ENCODE assay signal across 31 cellular contexts in the genomic region with DNA sequence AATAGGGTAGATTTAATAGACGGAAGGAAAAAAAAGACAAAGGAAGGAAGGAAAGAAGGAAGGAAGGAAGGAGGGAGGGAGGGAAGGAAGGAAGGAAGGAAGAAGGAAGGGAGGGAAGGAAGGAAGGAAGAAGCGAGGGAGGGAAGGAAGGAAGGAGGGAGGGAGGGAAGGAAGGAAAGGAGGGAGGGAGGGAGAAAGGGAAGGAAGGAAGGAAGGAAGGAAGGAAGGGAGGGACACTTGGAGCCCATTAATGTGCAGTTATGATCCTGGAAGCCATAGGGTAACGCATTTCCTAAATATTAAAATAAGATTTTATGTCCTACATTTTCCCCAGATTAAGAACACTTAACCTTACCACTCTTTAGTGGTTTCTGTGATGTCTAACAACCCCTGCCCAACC.
DNase-seq lines count a peak whose midpoint lies in the region; ATAC-seq, FAIRE-seq and TF ChIP-seq lines count a peak whose summit lies in the region.
"Had no signal": no experiment of that assay in that cellular context is flagged by ENCODE, and none has a peak within 500 bp of the region (broad histone marks: within the 10 kb centered on the region; RNA-seq: fewer than 3 reads in every experiment).

No MANE protein-coding gene starts in this region.

- H2AFZ ChIP-seq in HepG2 (ENCODE audit: low read length) = no peak overlapping the region
- no peak overlapping the region for H2AFZ ChIP-seq in K562 (ENCODE audit: low read depth, low read length)

- H3K4me1 ChIP-seq in HepG2 (ENCODE audit: insufficient read depth, low read length) (no peaks in the 10 kb centered on the region), right lobe of liver (no peaks in the 10 kb centered on the region), K562 (replicated peaks in 1 of 2; ENCODE audit: control insufficient read depth in 2 of 2, insufficient read depth in 2 of 2, low read length in 2 of 2) (no peaks in the 10 kb centered on the region), lower lobe of right lung (no peaks in the 10 kb centered on the region)
- H3K4me1 ChIP-seq: A549; BE2C; BLaER1; BLaER1 treated with 17β-estradiol and CSF1 and Interleukin-3, amounts not matched to agents 10 nM and 100 nM had no signal

- in situ Hi-C loops in HepG2 (cut with HindIII; ENCODE audit: extremely low pct_ligation_motif_present, low pct_unique_long_range_greater_than_20kb) = no loop called here
- in situ Hi-C loops in K562 (cut with MboI) = no loop called here

- no peaks in the 10 kb centered on the region for H3K79me2 ChIP-seq in HepG2 (ENCODE audit: insufficient read depth, low read length)
- H3K79me2 ChIP-seq in K562 (ENCODE audit: control insufficient read depth, insufficient read depth, low read length) = no peaks in the 10 kb centered on the region

- DNase-seq in HepG2 (ENCODE audit: low spot score) = no peak
- no peak for DNase-seq in right lobe of liver
- no peak for DNase-seq in K562 (ENCODE audit: extremely low read depth in 1 of 4, low spot score in 3 of 4)
- no peak for DNase-seq in lower lobe of right lung
- DNase-seq: 8988T; ACHN; AML-193; BE2C; C1 segment of cervical spinal cord; Caco-2; Calu3; CD4-positive, alpha-beta memory T cell; CD4-positive, alpha-beta T cell; CD4-positive, CD25-positive, alpha-beta regulatory T cell; CD8-positive, alpha-beta memory T cell; CD8-positive, alpha-beta T cell; COR-L47; DMS 273 treated with DMSO at 0.1 percent for 48 hours; DMS153; DMS53; DMS79; DMS79 treated with DMSO at 0.1 percent for 48 hours; DND-41; EL had no signal

- BruUV-seq in HepG2 (replicated peaks; lab: Mats Ljungman, UMichigan) = no TSS peak
- BruUV-seq in K562 (replicated peaks; lab: Mats Ljungman, UMichigan) = no TSS peak

- FAIRE-seq in HepG2 (lab: Jason Lieb, UNC) = no peak
- no peak for FAIRE-seq in K562 (lab: Jason Lieb, UNC)
- FAIRE-seq: A204.1, A549, D721Med had no signal

- no peaks in the 10 kb centered on the region for H3K9me1 ChIP-seq in K562 (ENCODE audit: control insufficient read depth, insufficient read depth, low read length)

- H3K9ac ChIP-seq in HepG2 (ENCODE audit: insufficient read depth, low read depth, low read length) (no peak overlapping the region), K562 (ENCODE audit: insufficient read depth in 1 of 2, low read depth in 2 of 2, low read length in 2 of 2) (no peak overlapping the region)
- H3K9ac ChIP-seq: BLaER1; BLaER1 treated with 17β-estradiol and CSF1 and Interleukin-3, amounts not matched to agents 10 nM and 100 nM had no signal

- no peak for TF ChIP-seq RAD21 in HepG2 (CRISPR knock-in tag; IDR thresholded peaks at IDR 0.05)
- no peak for TF ChIP-seq RAD21 in K562 (CRISPR knock-in tag; conservative IDR thresholded peaks at IDR 0.05 in 1 of 2, IDR thresholded peaks at IDR 0.05 in 1 of 2)

- H3K27ac ChIP-seq in HepG2 (ENCODE audit: extremely low read length, insufficient read depth, low read length) (no peak overlapping the region), right lobe of liver (no peak overlapping the region), K562 (ENCODE audit: extremely low read depth, low read depth, low read length) (no peak overlapping the region), lower lobe of right lung (no peak overlapping the region)
- H3K27ac ChIP-seq: 22Rv1; A549; BLaER1; BLaER1 treated with 17β-estradiol and CSF1 and Interleukin-3, amounts not matched to agents 10 nM and 100 nM; C4-2B had no signal

- H4K20me1 ChIP-seq in HepG2 (ENCODE audit: insufficient read depth, low read length) (no peaks in the 10 kb centered on the region), K562 (replicated peaks; ENCODE audit: control insufficient read depth, insufficient read depth, low read length) (no peaks in the 10 kb centered on the region)
- H4K20me1 ChIP-seq: BLaER1; BLaER1 treated with 17β-estradiol and CSF1 and Interleukin-3, amounts not matched to agents 10 nM and 100 nM had no signal

- intact Hi-C loops in HepG2 (cut with micrococcal nuclease; ENCODE audit: unreplicated experiment) = no loop called here
- intact Hi-C loops in right lobe of liver (cut with DNase I) = no loop called here
- intact Hi-C loops in K562 (cut with micrococcal nuclease) = loop anchor here (10.0 kb wide), 1 partner anchor 126 kb away; no protein-coding TSS in a partner anchor
- intact Hi-C loops in lower lobe of right lung (cut with DNase I) = no loop called here

- H3K36me3 ChIP-seq in HepG2 (replicated peaks in 1 of 2; ENCODE audit: control insufficient read depth in 1 of 2, insufficient read depth in 2 of 2, low read length in 2 of 2) = no peaks in the 10 kb centered on the region
- no peaks in the 10 kb centered on the region for H3K36me3 ChIP-seq in right lobe of liver
- H3K36me3 ChIP-seq in K562 (ENCODE audit: control insufficient read depth, insufficient read depth, low read length) = no peaks in the 10 kb centered on the region
- no peaks in the 10 kb centered on the region for H3K36me3 ChIP-seq in lower lobe of right lung
- H3K36me3 ChIP-seq: BE2C; BLaER1; BLaER1 treated with 17β-estradiol and CSF1 and Interleukin-3, amounts not matched to agents 10 nM and 100 nM had no signal

- TF ChIP-seq CTCF in HepG2 (CRISPR knock-in tag; IDR thresholded peaks at IDR 0.05) (no peak), right lobe of liver (IDR thresholded peaks at IDR 0.05) (no peak), K562 (IDR thresholded peaks at IDR 0.05 in 2 of 3, conservative IDR thresholded peaks at IDR 0.05 in 1 of 3; ENCODE audit: insufficient read depth in 2 of 3, low read depth in 1 of 3, low read length in 3 of 3) (no peak), lower lobe of right lung (IDR thresholded peaks at IDR 0.05) (no peak)

- TF ChIP-seq EP300 in HepG2 (IDR thresholded peaks at IDR 0.05; ENCODE audit: low read depth in 2 of 2, low read length in 2 of 2) = no peak
- TF ChIP-seq EP300 in HepG2 (CRISPR knock-in tag; IDR thresholded peaks at IDR 0.05; ENCODE audit: borderline replicate concordance) = no peak
- TF ChIP-seq EP300 in K562 (IDR thresholded peaks at IDR 0.05; ENCODE audit: low read length) = no peak

- H3K9me3 ChIP-seq in HepG2 (ENCODE audit: low read length) (no peaks in the 10 kb centered on the region), right lobe of liver (no peaks in the 10 kb centered on the region), K562 (replicated peaks; ENCODE audit: control insufficient read depth, insufficient read depth, low read depth, low read length) (no peaks in the 10 kb centered on the region), lower lobe of right lung (no peaks in the 10 kb centered on the region)
- H3K9me3 ChIP-seq: A549; BE2C; BLaER1; BLaER1 treated with 17β-estradiol and CSF1 and Interleukin-3, amounts not matched to agents 10 nM and 100 nM; Caco-2 had no signal

- TF ChIP-seq POLR2A in HepG2 (IDR thresholded peaks at IDR 0.05; ENCODE audit: insufficient read depth in 1 of 2, low read depth in 2 of 2, low read length in 2 of 2) (no peak), right lobe of liver (IDR thresholded peaks at IDR 0.05) (no peak), K562 (conservative IDR thresholded peaks at IDR 0.05) (no peak)

- POLR2A ChIA-PET in HepG2 (lab: Yijun Ruan, JAX) (no interaction called here), K562 (lab: Yijun Ruan, JAX) (interaction anchor here (1.1 kb wide), 1 partner anchor 28 kb away, joined by 3 read pairs; no protein-coding TSS in a partner anchor)

- CTCF ChIA-PET in HepG2 (lab: Yijun Ruan, JAX; ENCODE audit: low intra/inter-chr PET ratio, low total read pairs) = no interaction called here
- CTCF ChIA-PET in K562 (lab: Yijun Ruan, JAX; ENCODE audit: low intra/inter-chr PET ratio) = no interaction called here

- no peaks in the 10 kb centered on the region for H3K27me3 ChIP-seq in HepG2 (ENCODE audit: control insufficient read depth in 1 of 2, insufficient read depth in 2 of 2, low read length in 2 of 2)
- no peaks in the 10 kb centered on the region for H3K27me3 ChIP-seq in right lobe of liver
- H3K27me3 ChIP-seq in K562 (ENCODE audit: control insufficient read depth in 2 of 2, insufficient read depth in 2 of 2, low read length in 2 of 2) = no peaks in the 10 kb centered on the region
- no peaks in the 10 kb centered on the region for H3K27me3 ChIP-seq in lower lobe of right lung (ENCODE audit: low read depth)
- H3K27me3 ChIP-seq: BE2C; BLaER1; BLaER1 treated with 17β-estradiol and CSF1 and Interleukin-3, amounts not matched to agents 10 nM and 100 nM had no signal

- no peak overlapping the region for H3K4me3 ChIP-seq in HepG2 (replicated peaks in 1 of 3; ENCODE audit: insufficient read depth in 1 of 3, low read depth in 2 of 3, low read length in 3 of 3)
- H3K4me3 ChIP-seq in right lobe of liver = no peak overlapping the region
- no peak overlapping the region for H3K4me3 ChIP-seq in K562
- no peak overlapping the region for H3K4me3 ChIP-seq in lower lobe of right lung
- H3K4me3 ChIP-seq: A549; BLaER1; BLaER1 treated with 17β-estradiol and CSF1 and Interleukin-3, amounts not matched to agents 10 nM and 100 nM had no signal

- H3K4me2 ChIP-seq in HepG2 (ENCODE audit: low read depth, low read length) (no peak overlapping the region), K562 (ENCODE audit: insufficient read depth, low read length) (no peak overlapping the region)
- H3K4me2 ChIP-seq: A549; BLaER1; BLaER1 treated with 17β-estradiol and CSF1 and Interleukin-3, amounts not matched to agents 10 nM and 100 nM had no signal

- ATAC-seq in HepG2 (no peak), right lobe of liver (no peak), K562 (no peak), lower lobe of right lung (no peak)
- ATAC-seq: A549; CD8-positive, alpha-beta T cell had no signal

- WGBS in HepG2 (ENCODE audit: low lambda C conversion rate) = under 1% methylated on average over 3 of the region's 3 CpGs
- 67% methylated on average over 3 of the region's 3 CpGs for WGBS in right lobe of liver (ENCODE audit: insufficient coverage, low coverage, low lambda C conversion rate, missing lambda C conversion rate)
- 0% methylated on average over 2 of the region's 3 CpGs for WGBS in K562 (ENCODE audit: insufficient coverage, low coverage, missing lambda C conversion rate)

TF ChIP-seq in HepG2, 621 proteins besides CTCF, POLR2A, EP300 and RAD21:
- peak; percentile 88 for TF ChIP-seq HNRNPK (IDR thresholded peaks at IDR 0.05; ENCODE audit: low read depth, low read length, poor library complexity, severe bottlenecking)
- TF ChIP-seq PHB2 (IDR thresholded peaks at IDR 0.05; ENCODE audit: partially characterized antibody) = no peak
- TF ChIP-seq PCBP1 (IDR thresholded peaks at IDR 0.05; ENCODE audit: borderline replicate concordance, low read depth, low read length) = 0 out of 2 replicates have a peak, but pooled peaks have one; percentile 67

TF ChIP-seq in K562, 482 proteins besides CTCF, POLR2A, EP300 and RAD21:
- peak; percentile 89 for TF ChIP-seq PCBP2 (IDR thresholded peaks at IDR 0.05; ENCODE audit: low read depth, low read length, poor library complexity, severe bottlenecking)
- no peak for TF ChIP-seq HDAC1 (IDR thresholded peaks at IDR 0.05)
- peak; percentile 54 for TF ChIP-seq HNRNPK (IDR thresholded peaks at IDR 0.05; ENCODE audit: low read depth, low read length, poor library complexity, severe bottlenecking)

Comparison
In these comparisons a context has a peak if more than half of its experiments do, and no peak if none do; other contexts are left out.
1. Of the 241 proteins assayed by ChIP-seq in both HepG2 and K562: peak only in HepG2: PCBP1; only in K562: PCBP2; in both: HNRNPK; in neither: 238.